In the genomic region with DNA sequence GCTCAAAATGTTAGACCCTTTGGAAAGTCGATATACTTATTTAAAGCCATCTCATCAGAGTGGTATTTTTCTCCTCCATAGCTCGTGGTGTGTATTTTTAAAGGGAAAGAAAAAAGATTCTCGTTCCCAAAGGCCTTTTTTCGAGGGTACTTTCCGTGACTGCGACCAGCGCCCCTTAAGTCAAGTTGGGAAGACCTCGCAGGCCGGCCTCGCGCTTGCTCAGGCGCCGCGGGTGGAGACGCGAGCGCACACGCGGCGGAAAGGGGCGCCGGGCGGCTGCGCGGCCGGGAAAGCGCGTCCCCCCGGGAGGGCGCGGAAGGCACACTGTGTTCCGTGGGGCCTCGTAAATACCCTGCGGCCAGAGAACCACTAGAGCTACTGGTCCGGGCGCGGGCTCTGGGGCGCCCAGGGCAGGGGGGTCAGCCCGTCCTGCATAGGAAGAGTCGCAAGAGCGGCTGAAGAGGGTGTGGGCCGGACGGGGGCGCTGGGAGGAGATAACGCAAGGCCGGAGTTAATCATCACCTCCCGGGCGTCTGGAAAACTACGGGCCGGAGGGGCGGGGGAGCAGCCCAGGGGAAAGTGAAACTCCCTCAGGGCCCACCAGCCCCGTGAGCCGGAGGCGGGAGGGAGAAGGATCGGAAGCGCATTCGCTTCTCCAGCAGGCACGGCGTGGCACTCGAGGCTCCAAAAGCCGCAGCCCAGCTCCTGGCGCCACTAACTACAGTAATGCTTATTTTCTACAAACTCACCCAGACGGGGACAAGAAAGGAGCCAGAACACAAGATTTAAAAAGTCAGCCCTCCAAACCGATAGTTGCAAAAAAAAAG, we compare ENCODE assay signal across 1 cellular context.
A peak's percentile ranks its signal among the peaks of the same experiment; 100 is the strongest.
TF ChIP-seq lines count a peak whose summit lies in the region.

No MANE protein-coding gene starts in this region.

TF ChIP-seq in H1, 55 proteins besides CTCF, POLR2A, EP300 and RAD21:
- TF ChIP-seq SUZ12 (IDR thresholded peaks at IDR 0.05; ENCODE audit: low read length) (no peak), BCL11A (IDR thresholded peaks at IDR 0.05; ENCODE audit: low read depth in 2 of 2, low read length in 2 of 2) (no peak), ATF2 (IDR thresholded peaks at IDR 0.05; ENCODE audit: low read length) (no peak), KDM4A (IDR thresholded peaks at IDR 0.05; ENCODE audit: low read depth, low read length, severe bottlenecking) (peak; percentile 65), NRF1 (IDR thresholded peaks at IDR 0.05; ENCODE audit: low read depth, low read length) (no peak), RBBP5 (IDR thresholded peaks at IDR 0.05; ENCODE audit: borderline replicate concordance, low read depth, low read length) (peak; percentile 30; the same call in 1 of the 2 replicates), ASH2L (IDR thresholded peaks at IDR 0.05; ENCODE audit: low read length) (peak; percentile 98), E2F6 (IDR thresholded peaks at IDR 0.05) (peak; percentile 89), GTF2F1 (IDR thresholded peaks at IDR 0.05; ENCODE audit: borderline replicate concordance, low read depth, low read length) (no peak), PHF8 (conservative IDR thresholded peaks at IDR 0.05; ENCODE audit: low read depth, low read length) (peak; percentile 87), TAF1 (IDR thresholded peaks at IDR 0.05; ENCODE audit: low read depth, low read length) (peak; percentile 64), TAF7 (optimal IDR thresholded peaks at IDR 0.05; ENCODE audit: borderline replicate concordance, low read depth, low read length) (peak; percentile 4), SIRT6 (IDR thresholded peaks at IDR 0.05; ENCODE audit: low read length) (no peak), CHD7 (IDR thresholded peaks at IDR 0.05; ENCODE audit: insufficient replicate concordance, low read length) (no peak), SRF (IDR thresholded peaks at IDR 0.05; ENCODE audit: low read depth, low read length) (no peak), BACH1 (IDR thresholded peaks at IDR 0.05; ENCODE audit: low read length) (peak; percentile 49), CBX8 (IDR thresholded peaks at IDR 0.05; ENCODE audit: borderline replicate concordance, low read depth, low read length) (no peak), SP4 (IDR thresholded peaks at IDR 0.05; ENCODE audit: low read length) (peak; percentile 66; the same call in 1 of the 2 replicates), HDAC2 (IDR thresholded peaks at IDR 0.05; ENCODE audit: borderline replicate concordance in 1 of 2, low read depth in 2 of 2, low read length in 2 of 2) (peak in 1 of 2 experiments; percentile 78; a peak in 1 of 4 replicates), SAP30 (IDR thresholded peaks at IDR 0.05; ENCODE audit: insufficient read depth, insufficient replicate concordance, low read length) (no peak), TCF12 (IDR thresholded peaks at IDR 0.05; ENCODE audit: low read depth, low read length) (no peak), EZH2 (IDR thresholded peaks at IDR 0.05; ENCODE audit: low read depth, low read length, severe bottlenecking) (no peak), SP2 (IDR thresholded peaks at IDR 0.05; ENCODE audit: low read length) (no peak), YY1 (IDR thresholded peaks at IDR 0.05; ENCODE audit: low read depth, low read length) (no peak), RXRA (IDR thresholded peaks at IDR 0.05; ENCODE audit: insufficient read depth, low read depth, low read length) (no peak), TBP (IDR thresholded peaks at IDR 0.05; ENCODE audit: low read depth, low read length) (no peak), SP1 (IDR thresholded peaks at IDR 0.05; ENCODE audit: low read depth, low read length) (no peak), EGR1 (IDR thresholded peaks at IDR 0.05; ENCODE audit: borderline replicate concordance, low read depth, low read length) (no peak), JUND (IDR thresholded peaks at IDR 0.05; ENCODE audit: low read length) (0 out of 2 replicates have a peak, but pooled peaks have one; percentile 13), POLR2AphosphoS5 (IDR thresholded peaks at IDR 0.05; ENCODE audit: low read depth, low read length) (peak; percentile 36; the same call in 1 of the 2 replicates), SIN3A (conservative IDR thresholded peaks at IDR 0.05 in 1 of 2, IDR thresholded peaks at IDR 0.05 in 1 of 2; ENCODE audit: low read depth in 1 of 2, low read length in 2 of 2) (peak in 1 of 2 experiments; percentile 15; a peak in 1 of 4 replicates), TEAD4 (IDR thresholded peaks at IDR 0.05; ENCODE audit: low read depth, low read length) (no peak)
- TF ChIP-seq, protein P1, sequence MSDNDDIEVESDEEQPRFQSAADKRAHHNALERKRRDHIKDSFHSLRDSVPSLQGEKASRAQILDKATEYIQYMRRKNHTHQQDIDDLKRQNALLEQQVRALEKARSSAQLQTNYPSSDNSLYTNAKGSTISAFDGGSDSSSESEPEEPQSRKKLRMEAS (IDR thresholded peaks at IDR 0.05), result peak; percentile 67
TF ChIP-seq in H1: peak in this region for 14.
